ENCODE assay signal across 9 cellular contexts in genomic region chr17:33778505-33779398, GRCh38.
DNase-seq lines count a peak whose midpoint lies in the region; ATAC-seq and TF ChIP-seq lines count a peak whose summit lies in the region.
"Had no signal": no experiment of that assay in that cellular context is flagged by ENCODE, and none has a peak within 500 bp of the region (broad histone marks: within the 10 kb centered on the region; RNA-seq: fewer than 3 reads in every experiment).

No MANE protein-coding gene starts in this region.

- peak; percentile 98 for TF ChIP-seq CTCF in CD14-positive monocyte (IDR thresholded peaks at IDR 0.05)
- peak; percentile 91 for TF ChIP-seq CTCF in GM13977 (IDR thresholded peaks at IDR 0.05; ENCODE audit: extremely low read depth, insufficient read depth, missing control alignments)
- TF ChIP-seq CTCF in heart right ventricle (IDR thresholded peaks at IDR 0.05), result peak; percentile 90 to 98 (median 94)

- no peaks in the 10 kb centered on the region for H3K9me3 ChIP-seq in heart right ventricle

- H3K27me3 Mint-ChIP-seq in CD14-positive monocyte (ENCODE audit: low read depth in 3 of 3), result peaks cover 2 to 17% (median 11%) of the 10 kb centered on the region in 3 donors
- H3K27me3 Mint-ChIP-seq in activated naive CD4-positive, alpha-beta T cell treated with anti-CD3 and anti-CD28 coated beads, Interleukin-2, amount 10 ng/mL, durations not matched to agents 7 days and 5 days, result no peaks in the 10 kb centered on the region

- in situ Hi-C loops in GM13977 (cut with MboI; ENCODE audit: low pct_unique_long_range_greater_than_20kb, low sequenced_read_pairs, unreplicated experiment), result loop anchor here (25.0 kb wide), 1 partner anchor 359 kb away; no protein-coding TSS in a partner anchor

- no peaks in the 10 kb centered on the region for H3K36me3 Mint-ChIP-seq in CD14-positive monocyte
- H3K36me3 Mint-ChIP-seq in activated naive CD4-positive, alpha-beta T cell treated with anti-CD3 and anti-CD28 coated beads, Interleukin-2, amount 10 ng/mL, durations not matched to agents 7 days and 5 days, result no peaks in the 10 kb centered on the region
- H3K36me3 Mint-ChIP-seq: T-cell had no signal

- no peak overlapping the region for H3K4me3 Mint-ChIP-seq in CD14-positive monocyte
- H3K4me3 Mint-ChIP-seq in activated naive CD4-positive, alpha-beta T cell treated with anti-CD3 and anti-CD28 coated beads, Interleukin-2, amount 10 ng/mL, durations not matched to agents 7 days and 5 days, result no peak overlapping the region
- H3K4me3 Mint-ChIP-seq: T-cell had no signal

- H3K36me3 ChIP-seq in heart right ventricle, result no peaks in the 10 kb centered on the region

- no peak overlapping the region for H3K27ac ChIP-seq in heart right ventricle

- H3K4me1 Mint-ChIP-seq in CD14-positive monocyte, result peaks cover 2% of the 10 kb centered on the region
- H3K4me1 Mint-ChIP-seq in activated naive CD4-positive, alpha-beta T cell treated with anti-CD3 and anti-CD28 coated beads, Interleukin-2, amount 10 ng/mL, durations not matched to agents 7 days and 5 days, result no peaks in the 10 kb centered on the region
- H3K4me1 Mint-ChIP-seq: T-cell had no signal

- no peaks in the 10 kb centered on the region for H3K4me1 ChIP-seq in heart right ventricle

- H3K27ac Mint-ChIP-seq in CD14-positive monocyte, result peak overlapping the region in 1 of 7 donors; percentile 46
- no peak overlapping the region for H3K27ac Mint-ChIP-seq in activated naive CD4-positive, alpha-beta T cell treated with anti-CD3 and anti-CD28 coated beads, Interleukin-2, amount 10 ng/mL, durations not matched to agents 7 days and 5 days
- H3K27ac Mint-ChIP-seq: T-cell had no signal

- no peaks in the 10 kb centered on the region for H3K9me3 Mint-ChIP-seq in CD14-positive monocyte
- H3K9me3 Mint-ChIP-seq in activated naive CD4-positive, alpha-beta T cell treated with anti-CD3 and anti-CD28 coated beads, Interleukin-2, amount 10 ng/mL, durations not matched to agents 7 days and 5 days, result no peaks in the 10 kb centered on the region
- H3K9me3 Mint-ChIP-seq: T-cell had no signal

- WGBS in heart right ventricle, 2 donors, result 53% methylated on average over 9 of the region's 9 CpGs

- no peak overlapping the region for H3K4me3 ChIP-seq in heart right ventricle

- no peak for ATAC-seq in heart right ventricle
- no peak for ATAC-seq in GM19328 (IDR thresholded peaks at IDR 0.05; ENCODE audit: unreplicated experiment)
- ATAC-seq: T-cell had no signal

- CTCF ChIA-PET in activated naive CD4-positive, alpha-beta T cell treated with anti-CD3 and anti-CD28 coated beads, Interleukin-2, amount 10 ng/mL, durations not matched to agents 7 days and 5 days (lab: Charles Lee), result interaction anchor here (0.6 to 3.6 kb wide), 5 partner anchors 11 to 612 kb away, joined by 3 to 29 read pairs (median 4); no protein-coding TSS in a partner anchor

- DNase-seq in CD14-positive monocyte (ENCODE audit: low spot score), result no peak
- DNase-seq in GM13977 (ENCODE audit: low spot score), result peak; percentile 55
- DNase-seq in NCI-H460 (ENCODE audit: extremely low read depth, low read depth), result peak; percentile 30
- DNase-seq in activated naive CD4-positive, alpha-beta T cell treated with anti-CD3 and anti-CD28 coated beads, Interleukin-2, amount 10 ng/mL, durations not matched to agents 7 days and 5 days, result peak; percentile 54
- peak in 1 of 2 donors; percentile 34 for DNase-seq in heart right ventricle
- peak; percentile 78 for DNase-seq in renal cortical epithelial cell (ENCODE audit: low read depth)
- no peak for DNase-seq in effector CD8-positive, alpha-beta T cell (lab: John Stamatoyannopoulos, UW)

- peaks cover 0 to 55% (median 23%) of the 10 kb centered on the region in 7 donors for H3K27me3 ChIP-seq in heart right ventricle

- intact Hi-C loops in CD14-positive monocyte (cut with micrococcal nuclease) (loop anchor here in 1 of 2 donors (10.0 kb wide), 1 partner anchor 386 kb away; no protein-coding TSS in a partner anchor), heart right ventricle (cut with DNase I) (loop anchor here in 8 of 10 donors (2.0 to 10.0 kb wide), 5 partner anchors 146 to 586 kb away; partner anchors contain the start of gene CCL1 (in 2 of the 8))

Comparison
In these comparisons a context has a peak if more than half of its experiments do, and no peak if none do; other contexts are left out.
1. DNase-seq: peak in GM13977 (single experiment), NCI-H460 (single experiment), activated naive CD4-positive, alpha-beta T cell treated with anti-CD3 and anti-CD28 coated beads, Interleukin-2, amount 10 ng/mL, durations not matched to agents 7 days and 5 days (single experiment) and renal cortical epithelial cell (single experiment); none in CD14-positive monocyte (single experiment) and effector CD8-positive, alpha-beta T cell (single experiment).
2. Peak in every context shown above with its lines, with median percentiles within 50 percentile points of each other: CTCF ChIP-seq.